In genomic region chr14:60178164-60178563, GRCh38 we compare ENCODE assay signal across 22 cellular contexts.
"Had no signal": no experiment of that assay in that cellular context is flagged by ENCODE, and none has a peak within 500 bp of the region (broad histone marks: within the 10 kb centered on the region; RNA-seq: fewer than 3 reads in every experiment).

No MANE protein-coding gene starts in this region.

- H3K4me3 ChIP-seq: MG63 had no signal

- H3K9me3 ChIP-seq: MG63 had no signal

- DNase-seq: Karpas-422, KG1, MG63, NCI-H1092, NCI-H1105 treated with DMSO at 0.1 percent for 48 hours, NCI-H1417 treated with DMSO at 0.1 percent for 48 hours, NCI-H146, NCI-H1694 treated with DMSO at 0.1 percent for 48 hours, NCI-H1930, NCI-H2081, NCI-H2107, NCI-H2227 treated with DMSO at 0.1 percent for 48 hours, NCI-H446, NCI-H510A, NCI-H524 treated with DMSO at 0.1 percent for 48 hours, NCI-H69, NCI-H774, Right ventricle myocardium superior, RPMI8226, SIG-M5 had no signal

- FAIRE-seq: RCC 7860 had no signal

- H3K36me3 ChIP-seq: MG63 had no signal

- H3K27ac ChIP-seq: HL-60 had no signal

- H3K27me3 ChIP-seq: MG63 had no signal
